ENCODE assay signal across 24 cellular contexts in the genomic region with DNA sequence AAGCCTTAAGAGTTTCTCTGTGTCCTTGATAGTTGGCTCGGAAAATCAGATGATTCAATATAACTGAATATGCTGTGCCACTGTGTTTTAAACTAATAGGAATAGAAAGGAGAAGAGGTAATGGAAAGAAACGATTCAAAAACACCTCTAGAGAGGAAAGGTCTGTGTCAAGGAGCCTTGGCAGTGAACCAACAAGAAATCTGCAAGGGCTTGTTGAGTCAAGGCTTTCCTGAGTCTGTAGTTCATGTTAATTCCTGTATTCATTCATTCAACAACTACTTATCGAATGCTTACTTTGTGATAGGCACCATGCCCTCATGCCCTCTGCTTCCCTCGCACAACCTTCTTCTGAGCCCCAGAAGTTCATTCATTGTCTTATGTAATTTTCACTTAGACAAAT.
"Had no signal": no experiment of that assay in that cellular context is flagged by ENCODE, and none has a peak within 500 bp of the region (broad histone marks: within the 10 kb centered on the region; RNA-seq: fewer than 3 reads in every experiment).

No MANE protein-coding gene starts in this region.

- H3K4me3 ChIP-seq: coronary artery, esophagus muscularis mucosa, lung, prostate gland, right lobe of liver, tibial artery, upper lobe of left lung, vagina had no signal

- H3K9me3 ChIP-seq: esophagus muscularis mucosa, prostate gland, tibial artery, upper lobe of left lung, vagina had no signal

- H3K9ac ChIP-seq: parathyroid adenoma had no signal

- H3K36me3 ChIP-seq: esophagus muscularis mucosa, prostate gland, right lobe of liver, tibial artery, upper lobe of left lung, vagina had no signal

- H2AFZ ChIP-seq: parathyroid adenoma had no signal

- H3K27ac ChIP-seq: coronary artery, epithelial cell of prostate, esophagus muscularis mucosa, parathyroid adenoma, prostate gland, right lobe of liver, tibial artery, upper lobe of left lung, vagina had no signal

- H3K27ac Mint-ChIP-seq: immature natural killer cell; naive B cell; nephron; stimulated activated memory B cell treated with anti-CD40 and anti-IgM and Interleukin-4, amounts not matched to agents 10 μg/mL and 1 μg/mL and 100 μg/mL, for 72 hours; stimulated activated naive CD8-positive, alpha-beta T cell treated with anti-CD3 and anti-CD28 coated beads, Interleukin-15, Interleukin-2, amounts not matched to agents 100 ng/mL and 50 ng/mL, for 24 hours had no signal

- ATAC-seq: left cardiac atrium; left ventricle myocardium superior; right lobe of liver; stimulated activated memory B cell treated with anti-CD40 and anti-IgM and Interleukin-4, amounts not matched to agents 10 μg/mL and 1 μg/mL and 100 μg/mL, for 72 hours had no signal

- DNase-seq: effector CD4-positive, alpha-beta T cell; foreskin fibroblast; immature natural killer cell; left cardiac atrium; left ventricle myocardium superior; mesendoderm; naive B cell; occipital lobe; retina; right lobe of liver; stimulated activated CD4-positive, alpha-beta T cell treated with anti-CD3 and anti-CD28 coated beads, Interleukin-1b, Interleukin-23, amount 100 ng/mL, for 48 hours; stimulated activated CD4-positive, alpha-beta T cell treated with anti-CD3 and anti-CD28 coated beads, Interleukin-4, amount 100 ng/mL, for 24 hours; tibial artery; upper lobe of left lung had no signal

- H3K36me3 Mint-ChIP-seq: naive B cell; stimulated activated memory B cell treated with anti-CD40 and anti-IgM and Interleukin-4, amounts not matched to agents 10 μg/mL and 1 μg/mL and 100 μg/mL, for 72 hours had no signal

- H3K4me1 ChIP-seq: esophagus muscularis mucosa, parathyroid adenoma, prostate gland, right lobe of liver, tibial artery, upper lobe of left lung, vagina had no signal

- H3K9me3 Mint-ChIP-seq: nephron; stimulated activated memory B cell treated with anti-CD40 and anti-IgM and Interleukin-4, amounts not matched to agents 10 μg/mL and 1 μg/mL and 100 μg/mL, for 72 hours; stimulated activated naive CD8-positive, alpha-beta T cell treated with anti-CD3 and anti-CD28 coated beads, Interleukin-15, Interleukin-2, amounts not matched to agents 100 ng/mL and 50 ng/mL, for 24 hours had no signal

- H3K27me3 ChIP-seq: esophagus muscularis mucosa, right lobe of liver, tibial artery, upper lobe of left lung, vagina had no signal

- H3K79me2 ChIP-seq: parathyroid adenoma had no signal

- H3K4me3 Mint-ChIP-seq: immature natural killer cell; naive B cell; nephron; stimulated activated memory B cell treated with anti-CD40 and anti-IgM and Interleukin-4, amounts not matched to agents 10 μg/mL and 1 μg/mL and 100 μg/mL, for 72 hours; stimulated activated naive CD8-positive, alpha-beta T cell treated with anti-CD3 and anti-CD28 coated beads, Interleukin-15, Interleukin-2, amounts not matched to agents 100 ng/mL and 50 ng/mL, for 24 hours had no signal

- H3K4me1 Mint-ChIP-seq: immature natural killer cell; naive B cell; nephron; stimulated activated memory B cell treated with anti-CD40 and anti-IgM and Interleukin-4, amounts not matched to agents 10 μg/mL and 1 μg/mL and 100 μg/mL, for 72 hours had no signal

- H3K27me3 Mint-ChIP-seq: naive B cell; stimulated activated memory B cell treated with anti-CD40 and anti-IgM and Interleukin-4, amounts not matched to agents 10 μg/mL and 1 μg/mL and 100 μg/mL, for 72 hours; stimulated activated naive CD8-positive, alpha-beta T cell treated with anti-CD3 and anti-CD28 coated beads, Interleukin-15, Interleukin-2, amounts not matched to agents 100 ng/mL and 50 ng/mL, for 24 hours had no signal
